In genomic region chr10:21934307-21934706, GRCh38 we compare ENCODE assay signal across 25 cellular contexts.
"Had no signal": no experiment of that assay in that cellular context is flagged by ENCODE, and none has a peak within 500 bp of the region (broad histone marks: within the 10 kb centered on the region; RNA-seq: fewer than 3 reads in every experiment).

No MANE protein-coding gene starts in this region.

- H3K36me3 ChIP-seq: gastroesophageal sphincter, neutrophil, ovary, prostate gland, thoracic aorta, vagina, WERI-Rb-1 had no signal

- H3K27ac Mint-ChIP-seq: activated CD4-positive, alpha-beta T cell treated with anti-CD3 and anti-CD28 coated beads, Interleukin-2, amount 10 ng/mL, durations not matched to agents 7 days and 5 days; activated CD8-positive, alpha-beta memory T cell treated with anti-CD3 and anti-CD28 coated beads, Interleukin-2, amount 10 ng/mL, durations not matched to agents 7 days and 5 days; activated CD8-positive, alpha-beta T cell treated with anti-CD3 and anti-CD28 coated beads for 36 hours; activated naive CD4-positive, alpha-beta T cell treated with anti-CD3 and anti-CD28 coated beads, Interleukin-2, amount 10 ng/mL, durations not matched to agents 7 days and 5 days; brain; memory B cell; nephron; type B pancreatic cell had no signal

- H3K27me3 ChIP-seq: gastroesophageal sphincter, neutrophil, ovary, vagina had no signal

- H3K9me3 Mint-ChIP-seq: type B pancreatic cell had no signal

- H3K27ac ChIP-seq: coronary artery, gastroesophageal sphincter, neutrophil, ovary, prostate gland, thoracic aorta, vagina, WERI-Rb-1 had no signal

- ATAC-seq: activated CD8-positive, alpha-beta memory T cell treated with anti-CD3 and anti-CD28 coated beads, Interleukin-2, amount 10 ng/mL, durations not matched to agents 7 days and 5 days; activated CD8-positive, alpha-beta T cell treated with anti-CD3 and anti-CD28 coated beads for 36 hours; gastroesophageal sphincter; left ventricle myocardium superior had no signal

- H3K4me1 ChIP-seq: gastroesophageal sphincter, prostate gland, vagina had no signal

- DNase-seq: activated CD4-positive, alpha-beta T cell treated with anti-CD3 and anti-CD28 coated beads, Interleukin-2, amount 10 ng/mL, durations not matched to agents 7 days and 5 days; activated CD4-positive, CD25-positive, alpha-beta regulatory T cell treated with anti-CD3 and anti-CD28 coated beads, Interleukin-2, amount 50 U/mL, for 72 hours; activated CD8-positive, alpha-beta memory T cell treated with anti-CD3 and anti-CD28 coated beads, Interleukin-2, amount 10 ng/mL, durations not matched to agents 7 days and 5 days; activated CD8-positive, alpha-beta T cell treated with anti-CD3 and anti-CD28 coated beads for 36 hours; activated effector memory CD4-positive, alpha-beta T cell treated with anti-CD3 and anti-CD28 coated beads, Interleukin-2, amount 50 U/mL, for 16 hours; activated naive CD4-positive, alpha-beta T cell treated with anti-CD3 and anti-CD28 coated beads, Interleukin-2, amount 10 ng/mL, durations not matched to agents 7 days and 5 days; activated T-cell treated with anti-CD3 and anti-CD28 coated beads for 4 hours; erythroblast; head of caudate nucleus; hypothalamus; left ventricle myocardium superior; ovary; stimulated activated CD4-positive, alpha-beta T cell treated with anti-CD3 and anti-CD28 coated beads, Interleukin-4, amount 100 ng/mL, for 24 hours; stimulated activated naive CD4-positive, alpha-beta T cell treated with Interleukin-2 at 50 U/mL for 16 hours; WERI-Rb-1 had no signal

- H3K4me1 Mint-ChIP-seq: memory B cell had no signal

- H3K9me3 ChIP-seq: neutrophil, ovary, prostate gland had no signal

- H3K36me3 Mint-ChIP-seq: type B pancreatic cell had no signal

- H3K4me3 Mint-ChIP-seq: activated CD4-positive, alpha-beta T cell treated with anti-CD3 and anti-CD28 coated beads, Interleukin-2, amount 10 ng/mL, durations not matched to agents 7 days and 5 days; activated CD8-positive, alpha-beta memory T cell treated with anti-CD3 and anti-CD28 coated beads, Interleukin-2, amount 10 ng/mL, durations not matched to agents 7 days and 5 days; activated CD8-positive, alpha-beta T cell treated with anti-CD3 and anti-CD28 coated beads for 36 hours; activated naive CD4-positive, alpha-beta T cell treated with anti-CD3 and anti-CD28 coated beads, Interleukin-2, amount 10 ng/mL, durations not matched to agents 7 days and 5 days; brain; memory B cell; nephron; type B pancreatic cell had no signal

- H3K27me3 Mint-ChIP-seq: activated CD4-positive, alpha-beta T cell treated with anti-CD3 and anti-CD28 coated beads, Interleukin-2, amount 10 ng/mL, durations not matched to agents 7 days and 5 days; activated CD8-positive, alpha-beta memory T cell treated with anti-CD3 and anti-CD28 coated beads, Interleukin-2, amount 10 ng/mL, durations not matched to agents 7 days and 5 days; activated CD8-positive, alpha-beta T cell treated with anti-CD3 and anti-CD28 coated beads for 36 hours; activated naive CD4-positive, alpha-beta T cell treated with anti-CD3 and anti-CD28 coated beads, Interleukin-2, amount 10 ng/mL, durations not matched to agents 7 days and 5 days; brain; memory B cell; type B pancreatic cell had no signal

- H3K4me3 ChIP-seq: coronary artery, gastroesophageal sphincter, ovary, prostate gland, thoracic aorta, vagina had no signal
